21 cellular contexts compared by ENCODE assay signal in genomic region chr9:124510650-124511425, GRCh38. TPM values are rescaled to one million over a fixed set of nuclear protein-coding genes. Genes with fewer than 3 reads are reported as not detected.
A peak's percentile ranks its signal among the peaks of the same experiment; 100 is the strongest.
DNase-seq lines count a peak whose midpoint lies in the region; ATAC-seq, FAIRE-seq and TF ChIP-seq lines count a peak whose summit lies in the region.
"Had no signal": no experiment of that assay in that cellular context is flagged by ENCODE, and none has a peak within 500 bp of the region (broad histone marks: within the 10 kb centered on the region; RNA-seq: fewer than 3 reads in every experiment).

No MANE protein-coding gene starts in this region.

- ATAC-seq in HG03159 (IDR thresholded peaks at IDR 0.05; ENCODE audit: unreplicated experiment): no peak
- ATAC-seq: T-helper 17 cell had no signal

- H3K36me3 Mint-ChIP-seq in neural progenitor cell: no peaks in the 10 kb centered on the region
- H3K36me3 Mint-ChIP-seq: IgD-negative memory B cell had no signal

- H3K4me3 Mint-ChIP-seq in neural progenitor cell: no peak overlapping the region
- H3K4me3 Mint-ChIP-seq: H9, IgD-negative memory B cell, T-helper 17 cell had no signal

- H3K36me3 ChIP-seq in neural progenitor cell (no peaks in the 10 kb centered on the region), vagina (no peaks in the 10 kb centered on the region), suprapubic skin (no peaks in the 10 kb centered on the region)
- H3K36me3 ChIP-seq: esophagus squamous epithelium, neutrophil had no signal

- 81% methylated on average over 8 of the region's 9 CpGs for WGBS in suprapubic skin

- H3K4me2 ChIP-seq in neural progenitor cell: no peak overlapping the region

- TF ChIP-seq EP300 in suprapubic skin (IDR thresholded peaks at IDR 0.05): no peak

- H3K9ac ChIP-seq in neural progenitor cell: no peak overlapping the region

- peaks cover 29% of the 10 kb centered on the region for H3K4me1 Mint-ChIP-seq in neural progenitor cell
- H3K4me1 Mint-ChIP-seq: IgD-negative memory B cell had no signal

- DNase-seq in GM12891 (ENCODE audit: insufficient read length, low spot score) (peak; percentile 19), LHCN-M2 (ENCODE audit: low read depth) (peak; percentile 15), epithelial cell of esophagus (ENCODE audit: low read depth) (peak; percentile 36), neural progenitor cell (ENCODE audit: low spot score) (no peak), vagina (ENCODE audit: extremely low spot score in 2 of 2) (no peak), suprapubic skin (ENCODE audit: low spot score in 2 of 2) (no peak)
- DNase-seq: activated effector memory CD4-positive, alpha-beta T cell treated with anti-CD3 and anti-CD28 coated beads, Interleukin-2, amount 50 U/mL, for 16 hours; amygdala; EL; esophagus squamous epithelium; head of caudate nucleus; NCI-H2081; NCI-H510A treated with DMSO at 0.1 percent for 48 hours; T-helper 17 cell; testis had no signal

- intact Hi-C loops in vagina (cut with DNase I): no loop called here

- peaks cover 15% of the 10 kb centered on the region for H3F3A ChIP-seq in neural progenitor cell (ENCODE audit: low read depth)

- H3K27me3 Mint-ChIP-seq in neural progenitor cell (ENCODE audit: insufficient read depth, low read depth): peaks cover 13% of the 10 kb centered on the region

- H3K4me1 ChIP-seq in neural progenitor cell (peaks cover 27% of the 10 kb centered on the region), vagina (no peaks in the 10 kb centered on the region), suprapubic skin (peaks cover 5% of the 10 kb centered on the region)
- H3K4me1 ChIP-seq: esophagus squamous epithelium had no signal

- no peaks in the 10 kb centered on the region for H3K79me2 ChIP-seq in neural progenitor cell (ENCODE audit: low read depth)

- H3K9me3 ChIP-seq in neural progenitor cell (ENCODE audit: low read depth): no peaks in the 10 kb centered on the region
- no peaks in the 10 kb centered on the region for H3K9me3 ChIP-seq in vagina
- H3K9me3 ChIP-seq in suprapubic skin: no peaks in the 10 kb centered on the region
- H3K9me3 ChIP-seq: esophagus squamous epithelium, neutrophil, testis had no signal

- no peak overlapping the region for H2AFZ ChIP-seq in neural progenitor cell (replicated peaks)

- H3K4me3 ChIP-seq in epithelial cell of esophagus (ENCODE audit: low read length) (no peak overlapping the region), neural progenitor cell (no peak overlapping the region), vagina (no peak overlapping the region), suprapubic skin (no peak overlapping the region)
- H3K4me3 ChIP-seq: esophagus squamous epithelium, testis had no signal

- H3K27me3 ChIP-seq in neural progenitor cell (peaks cover 9% of the 10 kb centered on the region), vagina (no peaks in the 10 kb centered on the region), suprapubic skin (peaks cover 8% of the 10 kb centered on the region)
- H3K27me3 ChIP-seq: testis had no signal

- FAIRE-seq in GM12891 (lab: Jason Lieb, UNC): no peak

- TF ChIP-seq POLR2A in GM12891 (IDR thresholded peaks at IDR 0.05; ENCODE audit: low read depth, low read length) (no peak), vagina (IDR thresholded peaks at IDR 0.05) (no peak), suprapubic skin (IDR thresholded peaks at IDR 0.05) (no peak)

- TF ChIP-seq CTCF in epithelial cell of esophagus (IDR thresholded peaks at IDR 0.05; ENCODE audit: insufficient read depth, low read depth, low read length, missing control alignments) (no peak), neural progenitor cell (IDR thresholded peaks at IDR 0.05) (no peak), vagina (IDR thresholded peaks at IDR 0.05) (no peak), suprapubic skin (IDR thresholded peaks at IDR 0.05) (no peak)

- H3K9me3 Mint-ChIP-seq in neural progenitor cell: no peaks in the 10 kb centered on the region
- H3K9me3 Mint-ChIP-seq: H9, IgD-negative memory B cell had no signal

- peak overlapping the region; percentile 50 for H3K27ac Mint-ChIP-seq in neural progenitor cell
- H3K27ac Mint-ChIP-seq: H9, IgD-negative memory B cell, T-helper 17 cell had no signal

- H3K27ac ChIP-seq in neural progenitor cell: no peak overlapping the region
- no peak overlapping the region for H3K27ac ChIP-seq in vagina
- no peak overlapping the region for H3K27ac ChIP-seq in suprapubic skin
- H3K27ac ChIP-seq: esophagus squamous epithelium, neutrophil, testis, VCaP had no signal

- H4K20me1 ChIP-seq in neural progenitor cell (ENCODE audit: low read depth): peaks cover 7% of the 10 kb centered on the region

TF ChIP-seq in GM12891, 5 proteins besides CTCF, POLR2A, EP300 and RAD21:
- TF ChIP-seq POU2F2 (IDR thresholded peaks at IDR 0.05; ENCODE audit: low read depth, low read length) (no peak), SPI1 (IDR thresholded peaks at IDR 0.05; ENCODE audit: low read depth, low read length) (no peak), PAX5 (IDR thresholded peaks at IDR 0.05; ENCODE audit: insufficient read depth, low read length, severe bottlenecking) (no peak), TAF1 (IDR thresholded peaks at IDR 0.05; ENCODE audit: low read depth, low read length) (no peak), POLR2AphosphoS5 (IDR thresholded peaks at IDR 0.05; ENCODE audit: low read depth, low read length) (no peak)

RNA-seq across cellular contexts. Expression of gene NR5A1, which starts 3.6 kb away (rescaled TPM):
- 0.26 TPM for polyA plus RNA-seq in GM12891 (2012; ENCODE audit: low read depth, missing spikeins)
- total RNA-seq in LHCN-M2 (2014; rRNA removed) (not detected in 2 replicates), neural progenitor cell (ENCODE audit: low replicate concordance) (1.0 and 3.3 TPM in 2 replicates), vagina (1.2 TPM), suprapubic skin (not detected)
- polyA plus RNA-seq in LHCN-M2 (2012): not detected
- total RNA-seq: cardiac septum, esophagus squamous epithelium, T-helper 17 cell had no signal
- polyA plus RNA-seq: IgD-negative memory B cell had no signal

Comparison
In these comparisons a context has a peak if more than half of its experiments do, and no peak if none do; other contexts are left out.
1. DNase-seq: peak in GM12891 (single experiment), LHCN-M2 (single experiment) and epithelial cell of esophagus (single experiment); none in neural progenitor cell (single experiment), vagina (0 of 2) and suprapubic skin (0 of 2).